In genomic region chr7:102111063-102111757, GRCh38 we compare ENCODE assay signal across 1 cellular context.
TF ChIP-seq lines count a peak whose summit lies in the region.

No MANE protein-coding gene starts in this region.

TF ChIP-seq in HepG2, 621 proteins besides CTCF, POLR2A, EP300 and RAD21:
- TF ChIP-seq HNF1A (IDR thresholded peaks at IDR 0.05; ENCODE audit: low read depth) (no peak), HNF1A (CRISPR knock-in tag; IDR thresholded peaks at IDR 0.05; ENCODE audit: borderline replicate concordance) (no peak), KMT2B (CRISPR knock-in tag; IDR thresholded peaks at IDR 0.05) (no peak), ZBTB46 (CRISPR knock-in tag; IDR thresholded peaks at IDR 0.05; ENCODE audit: borderline replicate concordance) (no peak), AGO2 (optimal IDR thresholded peaks at IDR 0.05; ENCODE audit: low read depth, low read length) (peak; percentile 42)
